In genomic region chr9:3527653-3527960, GRCh38 we compare ENCODE assay signal across 1 cellular context.
TF ChIP-seq lines count a peak whose summit lies in the region.

No MANE protein-coding gene starts in this region.

TF ChIP-seq in K562, 482 proteins besides CTCF, POLR2A, EP300 and RAD21 (continued from another document):
- TF ChIP-seq ARID4B (CRISPR knock-in tag; IDR thresholded peaks at IDR 0.05), result no peak
- no peak for TF ChIP-seq ELK1 (CRISPR knock-in tag; IDR thresholded peaks at IDR 0.05)
